18 cellular contexts compared by ENCODE assay signal in the genomic region with DNA sequence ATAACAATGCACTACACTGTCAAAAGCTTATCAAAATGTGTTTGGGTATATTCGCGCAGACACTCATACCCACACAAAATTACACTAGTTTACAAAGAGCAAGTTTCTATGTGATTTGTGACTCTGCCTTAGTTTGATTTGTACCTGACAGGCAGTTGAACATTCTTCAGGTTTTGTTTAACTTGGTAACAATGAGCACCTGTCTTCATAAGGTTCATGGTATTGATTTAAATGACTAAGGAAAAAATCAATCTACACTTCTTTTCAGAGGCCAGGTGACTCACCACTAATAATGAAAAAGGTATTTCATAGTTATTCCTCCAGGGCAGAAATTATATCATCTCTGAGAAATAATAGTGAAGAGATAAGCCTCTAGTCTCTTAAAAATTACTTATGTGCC.
DNase-seq lines count a peak whose midpoint lies in the region; TF ChIP-seq lines count a peak whose summit lies in the region.
"Had no signal": no experiment of that assay in that cellular context is flagged by ENCODE, and none has a peak within 500 bp of the region (broad histone marks: within the 10 kb centered on the region; RNA-seq: fewer than 3 reads in every experiment).

No MANE protein-coding gene starts in this region.

- H3K4me3 ChIP-seq in epithelial cell of esophagus (ENCODE audit: low read length), result no peak overlapping the region
- H3K4me3 ChIP-seq in H7 (ENCODE audit: insufficient read depth, low read depth, low read length), result no peak overlapping the region
- H3K4me3 ChIP-seq: BLaER1 treated with 17β-estradiol and CSF1 and Interleukin-3, amounts not matched to agents 10 nM and 100 nM; MG63; SJSA1 had no signal

- H3K36me3 ChIP-seq in H7 (replicated peaks; ENCODE audit: control insufficient read depth, insufficient read depth, low read length), result no peaks in the 10 kb centered on the region
- H3K36me3 ChIP-seq: BLaER1 treated with 17β-estradiol and CSF1 and Interleukin-3, amounts not matched to agents 10 nM and 100 nM; MG63; SJSA1 had no signal

- DNase-seq in SIG-M5 treated with dmso at 0.1 percent for 504 hours (lab: John Stamatoyannopoulos, UW; ENCODE audit: unreplicated experiment), result peak; percentile 4
- no peak for DNase-seq in SIG-M5 (lab: John Stamatoyannopoulos, UW)
- peak; percentile 49 for DNase-seq in NCI-H1417 treated with DMSO at 0.1 percent for 48 hours (lab: John Stamatoyannopoulos, UW)
- peak; percentile 84 for DNase-seq in epithelial cell of esophagus (ENCODE audit: low read depth)
- no peak for DNase-seq in C1 segment of cervical spinal cord (lab: John Stamatoyannopoulos, UW)
- DNase-seq in stimulated activated CD4-positive, alpha-beta T cell treated with anti-CD3 and anti-CD28 coated beads, Interleukin-2, amount 100 ng/mL, for 24 hours, result no peak
- no peak for DNase-seq in H7
- DNase-seq: DND-41, H9, Kasumi-1, MG63, NCI-H1092, NCI-H187, NCI-H345, NCI-H526 treated with DMSO at 0.1 percent for 48 hours, T-helper 2 cell had no signal

- no peak for TF ChIP-seq CTCF in epithelial cell of esophagus (IDR thresholded peaks at IDR 0.05; ENCODE audit: insufficient read depth, low read depth, low read length, missing control alignments)

- no peaks in the 10 kb centered on the region for H3K27me3 ChIP-seq in H7 (ENCODE audit: control insufficient read depth, insufficient read depth, low read length)
- H3K27me3 ChIP-seq: BLaER1 treated with 17β-estradiol and CSF1 and Interleukin-3, amounts not matched to agents 10 nM and 100 nM; MG63; SJSA1 had no signal

Comparison
In these comparisons a context has a peak if more than half of its experiments do, and no peak if none do; other contexts are left out.
1. DNase-seq: peak in SIG-M5 treated with dmso at 0.1 percent for 504 hours (single experiment), NCI-H1417 treated with DMSO at 0.1 percent for 48 hours (single experiment) and epithelial cell of esophagus (single experiment); none in SIG-M5 (single experiment), C1 segment of cervical spinal cord (0 of 14), stimulated activated CD4-positive, alpha-beta T cell treated with anti-CD3 and anti-CD28 coated beads, Interleukin-2, amount 100 ng/mL, for 24 hours (0 of 2) and H7 (single experiment).